In the genomic region with DNA sequence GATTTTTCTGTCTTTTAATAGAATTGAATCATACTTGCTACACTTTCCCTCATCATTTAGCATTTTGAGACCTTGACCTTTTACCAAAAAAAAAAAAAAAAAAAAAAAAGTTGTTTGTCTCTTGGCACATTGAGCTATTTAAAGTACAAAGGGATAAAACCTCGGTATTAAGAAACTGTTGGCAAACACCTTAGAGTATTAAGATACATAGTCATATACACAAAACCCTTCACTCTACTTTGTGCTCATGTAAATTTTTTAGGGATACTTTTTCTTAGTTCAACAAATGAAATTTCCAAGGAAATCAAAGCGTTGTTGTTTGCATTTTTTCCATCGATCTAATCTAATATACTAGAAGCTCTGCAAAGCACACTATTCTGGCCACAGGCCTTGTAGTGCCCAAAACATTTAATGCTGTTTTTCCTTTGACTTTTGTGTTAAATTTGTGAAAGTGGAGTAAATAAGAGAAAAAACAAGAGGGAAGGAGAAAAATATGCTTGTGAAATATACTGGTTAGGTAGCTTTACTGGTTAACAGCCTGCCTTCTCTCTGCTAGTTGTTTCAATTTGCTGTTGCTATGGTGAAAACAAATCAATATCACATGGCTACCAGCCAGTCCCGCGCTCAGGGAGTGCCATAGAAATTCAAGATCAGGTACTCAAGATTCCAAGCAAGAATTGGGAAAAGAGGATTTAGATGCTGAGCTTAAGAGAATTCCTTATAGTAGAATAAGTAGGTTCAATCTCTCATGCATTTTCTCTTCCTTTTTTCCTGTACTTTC, we compare ENCODE assay signal across 7 cellular contexts. TPM values are rescaled to one million over a fixed set of nuclear protein-coding genes. Genes with fewer than 3 reads are reported as not detected.
DNase-seq lines count a peak whose midpoint lies in the region; ATAC-seq, FAIRE-seq and TF ChIP-seq lines count a peak whose summit lies in the region.

No MANE protein-coding gene starts in this region.

- H3K27ac ChIP-seq in hepatocyte (peak overlapping the region; percentile 96), smooth muscle cell (ENCODE audit: low read depth) (peak overlapping the region; percentile 95)

- FAIRE-seq in frontal cortex (lab: Jason Lieb, UNC): no peak

- H3K9me3 ChIP-seq in hepatocyte (ENCODE audit: low read depth) (no peaks in the 10 kb centered on the region), smooth muscle cell (replicated peaks; ENCODE audit: low read depth) (no peaks in the 10 kb centered on the region)

- DNase-seq in NCI-H146 (lab: John Stamatoyannopoulos, UW): peak; percentile 36
- DNase-seq in activated naive CD4-positive, alpha-beta T cell treated with anti-CD3 and anti-CD28 coated beads, Interleukin-2, amount 50 U/mL, for 72 hours (ENCODE audit: low spot score in 2 of 2): peak in 1 of 2 donors; percentile 18
- DNase-seq in hepatocyte (ENCODE audit: low spot score): peak; percentile 42
- no peak for DNase-seq in smooth muscle cell (lab: John Stamatoyannopoulos, UW; ENCODE audit: unreplicated experiment)
- DNase-seq in frontal cortex (ENCODE audit: low spot score in 2 of 2): no peak

- H3K4me1 ChIP-seq in hepatocyte (ENCODE audit: insufficient read depth) (peaks cover 39% of the 10 kb centered on the region), smooth muscle cell (ENCODE audit: low read depth) (peaks cover 29% of the 10 kb centered on the region)

- H3K27ac Mint-ChIP-seq in activated naive CD4-positive, alpha-beta T cell treated with anti-CD3 and anti-CD28 coated beads, Interleukin-2, amount 50 U/mL, for 72 hours: peak overlapping the region; percentile 79 to 93

- no peak for TF ChIP-seq CTCF in hepatocyte (IDR thresholded peaks at IDR 0.05; ENCODE audit: poor library complexity)
- no peak for TF ChIP-seq CTCF in smooth muscle cell (IDR thresholded peaks at IDR 0.05; ENCODE audit: borderline replicate concordance, insufficient read depth, poor library complexity, severe bottlenecking)

- H2AFZ ChIP-seq in hepatocyte: no peak overlapping the region
- H2AFZ ChIP-seq in smooth muscle cell (ENCODE audit: low read depth): no peak overlapping the region

- H3K9me2 ChIP-seq in hepatocyte (replicated peaks; ENCODE audit: insufficient read depth): no peaks in the 10 kb centered on the region

- WGBS in hepatocyte (ENCODE audit: low lambda C conversion rate, missing lambda C conversion rate): 34% methylated on average over 5 of the region's 5 CpGs
- WGBS in smooth muscle cell (ENCODE audit: low lambda C conversion rate): 70% methylated on average over 5 of the region's 5 CpGs

- H3F3A ChIP-seq in smooth muscle cell (ENCODE audit: low read depth): peaks cover 5% of the 10 kb centered on the region

- H3K36me3 Mint-ChIP-seq in activated naive CD4-positive, alpha-beta T cell treated with anti-CD3 and anti-CD28 coated beads, Interleukin-2, amount 50 U/mL, for 72 hours: peaks cover 6 to 11% of the 10 kb centered on the region in 2 donors

- H3K4me3 ChIP-seq in GM08714 (ENCODE audit: low read length): peak overlapping the region; percentile 99
- peak overlapping the region; percentile 41 for H3K4me3 ChIP-seq in hepatocyte
- H3K4me3 ChIP-seq in smooth muscle cell: peak overlapping the region; percentile 82

- H3K4me2 ChIP-seq in hepatocyte (peak overlapping the region; percentile 80), smooth muscle cell (peak overlapping the region; percentile 95)

- H3K79me2 ChIP-seq in hepatocyte (peaks cover 78% of the 10 kb centered on the region), smooth muscle cell (ENCODE audit: low read depth) (peaks cover 72% of the 10 kb centered on the region)

- H4K20me1 ChIP-seq in hepatocyte (ENCODE audit: insufficient read depth, poor library complexity, severe bottlenecking) (peaks cover 31% of the 10 kb centered on the region), smooth muscle cell (ENCODE audit: low read depth) (peaks cover 50% of the 10 kb centered on the region)

- peak overlapping the region; percentile 96 for H3K9ac ChIP-seq in smooth muscle cell (ENCODE audit: low read depth)

- ATAC-seq in activated naive CD4-positive, alpha-beta T cell treated with anti-CD3 and anti-CD28 coated beads, Interleukin-2, amount 50 U/mL, for 72 hours: peak in 1 of 2 donors; percentile 23
- no peak for ATAC-seq in HG03521 (IDR thresholded peaks at IDR 0.05; ENCODE audit: unreplicated experiment)

- H3K27me3 ChIP-seq in hepatocyte (no peaks in the 10 kb centered on the region), smooth muscle cell (ENCODE audit: low read depth) (no peaks in the 10 kb centered on the region)

- H3K9me3 Mint-ChIP-seq in activated naive CD4-positive, alpha-beta T cell treated with anti-CD3 and anti-CD28 coated beads, Interleukin-2, amount 50 U/mL, for 72 hours: no peaks in the 10 kb centered on the region

- no peaks in the 10 kb centered on the region for H3K36me3 ChIP-seq in hepatocyte (replicated peaks; ENCODE audit: insufficient read depth, low read depth)
- no peaks in the 10 kb centered on the region for H3K36me3 ChIP-seq in smooth muscle cell (ENCODE audit: low read depth)

RNA-seq across cellular contexts. Expression of a gene that starts 2.6 kb away (rescaled TPM):
- total RNA-seq in activated naive CD4-positive, alpha-beta T cell treated with anti-CD3 and anti-CD28 coated beads, Interleukin-2, amount 50 U/mL, for 72 hours: 10 to 100 TPM; 15.2 to 22.7 TPM
- total RNA-seq in hepatocyte: 96.8 and 97.9 TPM in 2 replicates
- polyA plus RNA-seq in hepatocyte: 27.4 and 33.8 TPM in 2 replicates
- total RNA-seq in smooth muscle cell: 120 and 147 TPM in 2 replicates
- 33.7 and 34.9 TPM in 2 replicates for polyA plus RNA-seq in smooth muscle cell
- 26.5 TPM for total RNA-seq in frontal cortex

Comparison
In these comparisons a context has a peak if more than half of its experiments do, and no peak if none do; other contexts are left out.
1. H3K4me3 ChIP-seq: peak in every context shown above with its lines; median percentile 99 in GM08714; 82 in smooth muscle cell; 41 in hepatocyte.
2. DNase-seq: peak in NCI-H146 (single experiment) and hepatocyte (single experiment); none in smooth muscle cell (single experiment) and frontal cortex (0 of 2).